Comparison of ENCODE assay signal across 9 cellular contexts in genomic region chr2:102619414-102620319, GRCh38. TPM values are rescaled to one million over a fixed set of nuclear protein-coding genes. Genes with fewer than 3 reads are reported as not detected.
A peak's percentile ranks its signal among the peaks of the same experiment; 100 is the strongest.
DNase-seq lines count a peak whose midpoint lies in the region; ATAC-seq and TF ChIP-seq lines count a peak whose summit lies in the region.
"Had no signal": no experiment of that assay in that cellular context is flagged by ENCODE, and none has a peak within 500 bp of the region (broad histone marks: within the 10 kb centered on the region; RNA-seq: fewer than 3 reads in every experiment).

A gene with protein sequence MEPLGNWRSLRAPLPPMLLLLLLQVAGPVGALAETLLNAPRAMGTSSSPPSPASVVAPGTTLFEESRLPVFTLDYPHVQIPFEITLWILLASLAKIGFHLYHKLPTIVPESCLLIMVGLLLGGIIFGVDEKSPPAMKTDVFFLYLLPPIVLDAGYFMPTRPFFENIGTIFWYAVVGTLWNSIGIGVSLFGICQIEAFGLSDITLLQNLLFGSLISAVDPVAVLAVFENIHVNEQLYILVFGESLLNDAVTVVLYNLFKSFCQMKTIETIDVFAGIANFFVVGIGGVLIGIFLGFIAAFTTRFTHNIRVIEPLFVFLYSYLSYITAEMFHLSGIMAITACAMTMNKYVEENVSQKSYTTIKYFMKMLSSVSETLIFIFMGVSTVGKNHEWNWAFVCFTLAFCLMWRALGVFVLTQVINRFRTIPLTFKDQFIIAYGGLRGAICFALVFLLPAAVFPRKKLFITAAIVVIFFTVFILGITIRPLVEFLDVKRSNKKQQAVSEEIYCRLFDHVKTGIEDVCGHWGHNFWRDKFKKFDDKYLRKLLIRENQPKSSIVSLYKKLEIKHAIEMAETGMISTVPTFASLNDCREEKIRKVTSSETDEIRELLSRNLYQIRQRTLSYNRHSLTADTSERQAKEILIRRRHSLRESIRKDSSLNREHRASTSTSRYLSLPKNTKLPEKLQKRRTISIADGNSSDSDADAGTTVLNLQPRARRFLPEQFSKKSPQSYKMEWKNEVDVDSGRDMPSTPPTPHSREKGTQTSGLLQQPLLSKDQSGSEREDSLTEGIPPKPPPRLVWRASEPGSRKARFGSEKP (plus strand): TSS chr2:102619553. CDS start chr2:102619849, 296 bp downstream.

- peak; percentile 61 for DNase-seq in NCI-H748 (lab: John Stamatoyannopoulos, UW; ENCODE audit: unreplicated experiment)
- DNase-seq in NCI-H748 treated with DMSO at 0.1 percent for 48 hours (lab: John Stamatoyannopoulos, UW) = no peak
- no peak for DNase-seq in RWPE2 (ENCODE audit: low spot score)
- peak; percentile 76 for DNase-seq in ecto neural progenitor cell (ENCODE audit: low spot score)
- DNase-seq in transverse colon = peak; percentile 59
- no peak for DNase-seq in SHP77 treated with DMSO at 0.1 percent for 48 hours (lab: John Stamatoyannopoulos, UW)
- no peak for DNase-seq in effector CD4-positive, alpha-beta T cell
- DNase-seq: activated B cell treated with CpG ODN at 0.5 μM for 24 hours had no signal

- H3K9me3 ChIP-seq in RWPE2 (ENCODE audit: severe bottlenecking) (no peaks in the 10 kb centered on the region), mesodermal cell (ENCODE audit: control insufficient read depth, low read length) (no peaks in the 10 kb centered on the region), transverse colon (no peaks in the 10 kb centered on the region)

- H3K4me3 ChIP-seq in RWPE2 (ENCODE audit: severe bottlenecking) (peak within 1 kb of the TSS; percentile 31), mesodermal cell (ENCODE audit: extremely low read depth, insufficient read depth, low read length, poor library complexity, severe bottlenecking) (peak within 1 kb of the TSS; percentile 42), transverse colon (peak within 1 kb of the TSS; percentile 36 to 80 (median 58))

- TF ChIP-seq POLR2A in transverse colon (IDR thresholded peaks at IDR 0.05) = no peak

- H3K36me3 ChIP-seq in RWPE2 (ENCODE audit: low read depth) (no peaks in the 10 kb centered on the region), mesodermal cell (ENCODE audit: control insufficient read depth, insufficient read depth, low read length) (no peaks in the 10 kb centered on the region), transverse colon (no peaks in the 10 kb centered on the region)

- H3K27me3 ChIP-seq in RWPE2 (ENCODE audit: insufficient read depth, poor library complexity, severe bottlenecking) (peaks cover 66% of the 10 kb centered on the region), transverse colon (peaks cover 31% of the 10 kb centered on the region)

- ATAC-seq in RWPE2 (ENCODE audit: low read depth) = peak; percentile 55

- intact Hi-C loops in transverse colon (cut with DNase I; ENCODE audit: low total_unique reads) = no loop called here

- TF ChIP-seq CTCF in RWPE2 (IDR thresholded peaks at IDR 0.05; ENCODE audit: poor library complexity, severe bottlenecking) = no peak
- peak in 2 of 5 experiments; percentile 7 to 26 for TF ChIP-seq CTCF in transverse colon (IDR thresholded peaks at IDR 0.05)

- WGBS in mesodermal cell (ENCODE audit: insufficient coverage in 2 of 2), 2 experiments = 4% methylated on average over 67 to 77 of the region's 85 CpGs
- WGBS in transverse colon (ENCODE audit: low coverage in 1 of 2), 2 donors = 16% methylated on average over 13 of the region's 85 CpGs; no CpG with 5 or more reads in 1 of the 2 donors

- TF ChIP-seq EP300 in transverse colon (IDR thresholded peaks at IDR 0.05; ENCODE audit: low read depth) = no peak

- no peak within 1 kb of the TSS for H3K27ac ChIP-seq in RWPE2 (ENCODE audit: poor library complexity, severe bottlenecking)
- H3K27ac ChIP-seq in mesodermal cell (ENCODE audit: low read depth, low read length, severe bottlenecking) = no peak within 1 kb of the TSS
- H3K27ac ChIP-seq in transverse colon = peak within 1 kb of the TSS; percentile 86 to 94 (median 89)

- no peaks in the 10 kb centered on the region for H3K4me1 ChIP-seq in RWPE2 (ENCODE audit: insufficient read depth, poor library complexity, severe bottlenecking)
- H3K4me1 ChIP-seq in mesodermal cell (ENCODE audit: control insufficient read depth, insufficient read depth, low read length, poor library complexity, severe bottlenecking) = no peaks in the 10 kb centered on the region
- peaks cover 0 to 47% (median 18%) of the 10 kb centered on the region in 4 donors for H3K4me1 ChIP-seq in transverse colon

- in situ Hi-C loops in transverse colon (cut with MboI; ENCODE audit: low pct_ligation_motif_present in 1 of 4, low pct_unique_long_range_greater_than_20kb in 1 of 4, low sequenced_read_pairs in 3 of 4) = no loop called here

RNA-seq across cellular contexts. Expression of the gene that starts here (rescaled TPM):
- not detected for polyA plus RNA-seq in mesodermal cell (2013, experiment 1 of 2)
- not detected for polyA plus RNA-seq in mesodermal cell (2013, experiment 2 of 2)
- 100 to 1,000 TPM in 1 of 4 donors, 10 to 100 TPM in 3; 61.7 to 151 (median 80.6) TPM for total RNA-seq in transverse colon
- total RNA-seq: activated B cell treated with CpG ODN at 0.5 μM for 24 hours had no signal

Comparison
In these comparisons a context has a peak if more than half of its experiments do, and no peak if none do; other contexts are left out.
1. DNase-seq: peak in NCI-H748 (single experiment), ecto neural progenitor cell (single experiment) and transverse colon (single experiment); none in NCI-H748 treated with DMSO at 0.1 percent for 48 hours (single experiment), RWPE2 (single experiment), SHP77 treated with DMSO at 0.1 percent for 48 hours (single experiment) and effector CD4-positive, alpha-beta T cell (single experiment).
2. H3K27ac ChIP-seq: peak in transverse colon (4 of 4); none in RWPE2 (single experiment) and mesodermal cell (single experiment).
3. Peak in every context shown above with its lines, with median percentiles within 50 percentile points of each other: H3K4me3 ChIP-seq.